ENCODE assay signal across 1 cellular context in genomic region chr11:5274340-5274739, GRCh38.
TF ChIP-seq lines count a peak whose summit lies in the region.

No MANE protein-coding gene starts in this region.

TF ChIP-seq in endothelial cell of umbilical vein, 7 proteins besides CTCF, POLR2A, EP300 and RAD21:
- TF ChIP-seq MAX (IDR thresholded peaks at IDR 0.05; ENCODE audit: insufficient read depth, insufficient read length) (no peak), MYC (IDR thresholded peaks at IDR 0.05; ENCODE audit: low read depth, low read length) (no peak), JUN (IDR thresholded peaks at IDR 0.05; ENCODE audit: borderline replicate concordance, insufficient read depth, insufficient read length, low read depth) (no peak), EZH2 (IDR thresholded peaks at IDR 0.05; ENCODE audit: borderline replicate concordance, low read depth, low read length, severe bottlenecking) (no peak), POLR2AphosphoS5 (IDR thresholded peaks at IDR 0.05; ENCODE audit: insufficient read depth, low read depth, low read length) (no peak), GATA2 (IDR thresholded peaks at IDR 0.05; ENCODE audit: insufficient read depth, insufficient read length, low read depth, low read length) (no peak), FOS (IDR thresholded peaks at IDR 0.05; ENCODE audit: borderline replicate concordance, insufficient read depth, low read length) (no peak)
